ENCODE assay signal across 10 cellular contexts in the genomic region with DNA sequence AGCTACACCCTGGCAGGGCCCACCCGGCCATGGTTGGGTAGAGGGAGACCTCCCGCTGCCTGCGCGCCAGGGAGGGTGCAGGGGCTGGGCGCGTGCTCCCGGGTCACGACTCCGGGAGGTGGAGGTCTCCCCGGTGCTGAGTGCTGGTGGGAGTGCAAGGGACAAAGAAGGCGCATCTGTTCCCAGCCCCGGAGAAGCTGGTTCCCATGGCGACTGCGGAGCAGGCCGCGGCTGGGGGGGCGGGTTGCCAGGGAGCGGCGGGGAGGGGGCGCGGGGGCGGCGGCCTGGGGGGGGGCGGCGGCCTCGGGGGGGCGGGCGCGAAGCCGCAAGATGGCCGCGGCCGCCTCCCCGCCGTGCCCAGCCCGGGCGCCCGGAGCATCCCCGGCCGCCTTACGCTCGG. TPM values are rescaled to one million over a fixed set of nuclear protein-coding genes. Genes with fewer than 3 reads are reported as not detected.
DNase-seq lines count a peak whose midpoint lies in the region; ATAC-seq and TF ChIP-seq lines count a peak whose summit lies in the region.
"Had no signal": no experiment of that assay in that cellular context is flagged by ENCODE, and none has a peak within 500 bp of the region (broad histone marks: within the 10 kb centered on the region; RNA-seq: fewer than 3 reads in every experiment).

No MANE protein-coding gene starts in this region.

- no peaks in the 10 kb centered on the region for H3K36me3 Mint-ChIP-seq in activated naive CD4-positive, alpha-beta T cell treated with anti-CD3 and anti-CD28 coated beads for 36 hours (ENCODE audit: low read depth)
- H3K36me3 Mint-ChIP-seq in activated naive CD8-positive, alpha-beta T cell treated with anti-CD3 and anti-CD28 coated beads, Interleukin-2, amount 10 ng/mL, durations not matched to agents 7 days and 5 days, result no peaks in the 10 kb centered on the region

- H3K9me3 Mint-ChIP-seq in activated naive CD4-positive, alpha-beta T cell treated with anti-CD3 and anti-CD28 coated beads for 36 hours, result no peaks in the 10 kb centered on the region
- no peaks in the 10 kb centered on the region for H3K9me3 Mint-ChIP-seq in activated naive CD8-positive, alpha-beta T cell treated with anti-CD3 and anti-CD28 coated beads, Interleukin-2, amount 10 ng/mL, durations not matched to agents 7 days and 5 days

- CTCF ChIA-PET in activated naive CD4-positive, alpha-beta T cell treated with anti-CD3 and anti-CD28 coated beads for 36 hours (lab: Charles Lee), result no interaction called here

- H3K36me3 ChIP-seq in iPS-15b (ENCODE audit: control insufficient read depth, insufficient read depth, low read length), result peaks cover 34% of the 10 kb centered on the region
- H3K36me3 ChIP-seq in thymus (ENCODE audit: control insufficient read depth, insufficient read depth), result no peaks in the 10 kb centered on the region
- H3K36me3 ChIP-seq: neutrophil had no signal

- intact Hi-C loops in activated naive CD4-positive, alpha-beta T cell treated with anti-CD3 and anti-CD28 coated beads for 36 hours (cut with micrococcal nuclease), result no loop called here

- H3K27ac Mint-ChIP-seq in activated naive CD4-positive, alpha-beta T cell treated with anti-CD3 and anti-CD28 coated beads for 36 hours, result no peak overlapping the region
- no peak overlapping the region for H3K27ac Mint-ChIP-seq in activated naive CD8-positive, alpha-beta T cell treated with anti-CD3 and anti-CD28 coated beads, Interleukin-2, amount 10 ng/mL, durations not matched to agents 7 days and 5 days

- H3K4me3 ChIP-seq in iPS-15b (ENCODE audit: low read depth, low read length), result peak overlapping the region; percentile 68
- H3K4me3 ChIP-seq in thymus (ENCODE audit: low read length), result peak overlapping the region; percentile 53

- no peak for DNase-seq in activated naive CD4-positive, alpha-beta T cell treated with anti-CD3 and anti-CD28 coated beads for 36 hours
- DNase-seq in activated naive CD4-positive, alpha-beta T cell treated with Interleukin-2 at 50 U/mL for 16 hours, result no peak
- no peak for DNase-seq in activated naive CD8-positive, alpha-beta T cell treated with anti-CD3 and anti-CD28 coated beads, Interleukin-2, amount 10 ng/mL, durations not matched to agents 7 days and 5 days
- no peak for DNase-seq in NCI-H1048 (lab: John Stamatoyannopoulos, UW)
- DNase-seq: central memory CD4-positive, alpha-beta T cell had no signal

- H3K4me1 ChIP-seq in iPS-15b (ENCODE audit: control insufficient read depth, insufficient read depth, low read length), result no peaks in the 10 kb centered on the region
- peaks cover 17% of the 10 kb centered on the region for H3K4me1 ChIP-seq in thymus (ENCODE audit: control insufficient read depth, insufficient read depth, low read length)

- WGBS in thymus, result 20% methylated on average over 42 of the region's 42 CpGs

- peak overlapping the region; percentile 24 for H3K9ac ChIP-seq in iPS-15b (ENCODE audit: low read depth, low read length)

- POLR2A ChIA-PET in activated naive CD8-positive, alpha-beta T cell treated with anti-CD3 and anti-CD28 coated beads, Interleukin-2, amount 10 ng/mL, durations not matched to agents 7 days and 5 days (lab: Charles Lee), result interaction anchor here (1.0 to 1.6 kb wide), 2 partner anchors 22 to 33 kb away, joined by 3 read pairs; no protein-coding TSS in a partner anchor

- ATAC-seq in activated naive CD8-positive, alpha-beta T cell treated with anti-CD3 and anti-CD28 coated beads, Interleukin-2, amount 10 ng/mL, durations not matched to agents 7 days and 5 days (ENCODE audit: low read depth), result no peak
- ATAC-seq in GM21529 (IDR thresholded peaks at IDR 0.05; ENCODE audit: unreplicated experiment) (no peak), GM18505 (IDR thresholded peaks at IDR 0.05; ENCODE audit: unreplicated experiment) (no peak)

- H3K27me3 Mint-ChIP-seq in activated naive CD4-positive, alpha-beta T cell treated with anti-CD3 and anti-CD28 coated beads for 36 hours (ENCODE audit: low read depth), result peaks cover 10% of the 10 kb centered on the region
- H3K27me3 Mint-ChIP-seq in activated naive CD8-positive, alpha-beta T cell treated with anti-CD3 and anti-CD28 coated beads, Interleukin-2, amount 10 ng/mL, durations not matched to agents 7 days and 5 days, result peaks cover 18% of the 10 kb centered on the region

- no peak overlapping the region for H3K27ac ChIP-seq in thymus (ENCODE audit: low read depth)
- H3K27ac ChIP-seq: neutrophil had no signal

- no peaks in the 10 kb centered on the region for H3K9me3 ChIP-seq in iPS-15b (ENCODE audit: control insufficient read depth, insufficient read depth, low read length)
- no peaks in the 10 kb centered on the region for H3K9me3 ChIP-seq in thymus (ENCODE audit: control insufficient read depth)
- H3K9me3 ChIP-seq: neutrophil had no signal

- TF ChIP-seq POLR2A in GM18505 (IDR thresholded peaks at IDR 0.05; ENCODE audit: borderline replicate concordance, extremely low read depth, insufficient read depth, insufficient read length), result no peak

- H3K27me3 ChIP-seq in iPS-15b (ENCODE audit: control insufficient read depth, insufficient read depth, low read length), result no peaks in the 10 kb centered on the region
- peaks cover 52% of the 10 kb centered on the region for H3K27me3 ChIP-seq in thymus (ENCODE audit: control insufficient read depth, insufficient read depth)

- peak overlapping the region; percentile 24 for H3K4me3 Mint-ChIP-seq in activated naive CD4-positive, alpha-beta T cell treated with anti-CD3 and anti-CD28 coated beads for 36 hours
- H3K4me3 Mint-ChIP-seq in activated naive CD8-positive, alpha-beta T cell treated with anti-CD3 and anti-CD28 coated beads, Interleukin-2, amount 10 ng/mL, durations not matched to agents 7 days and 5 days, result peak overlapping the region; percentile 54

- peaks cover 19% of the 10 kb centered on the region for H3K4me1 Mint-ChIP-seq in activated naive CD4-positive, alpha-beta T cell treated with anti-CD3 and anti-CD28 coated beads for 36 hours (ENCODE audit: low read depth)
- H3K4me1 Mint-ChIP-seq in activated naive CD8-positive, alpha-beta T cell treated with anti-CD3 and anti-CD28 coated beads, Interleukin-2, amount 10 ng/mL, durations not matched to agents 7 days and 5 days, result peaks cover 15% of the 10 kb centered on the region

RNA-seq across cellular contexts. Expression of a gene that starts 1.2 kb away (rescaled TPM):
- total RNA-seq in activated naive CD4-positive, alpha-beta T cell treated with anti-CD3 and anti-CD28 coated beads for 36 hours, result 1 to 10 TPM in 1 of 2 experiments, under 1 TPM in 1; 0.77 to 1.1 TPM
- under 1 TPM; 0.14 to 0.17 TPM for total RNA-seq in activated naive CD8-positive, alpha-beta T cell treated with anti-CD3 and anti-CD28 coated beads, Interleukin-2, amount 10 ng/mL, durations not matched to agents 7 days and 5 days
- 0.37 TPM for polyA plus RNA-seq in thymus

RNA-seq across cellular contexts. Expression of a gene that starts 5.0 kb away (rescaled TPM):
- total RNA-seq in activated naive CD4-positive, alpha-beta T cell treated with anti-CD3 and anti-CD28 coated beads for 36 hours, result 100 to 1,000 TPM; 153 TPM
- total RNA-seq in activated naive CD8-positive, alpha-beta T cell treated with anti-CD3 and anti-CD28 coated beads, Interleukin-2, amount 10 ng/mL, durations not matched to agents 7 days and 5 days, result 100 to 1,000 TPM; 157 to 161 TPM
- polyA plus RNA-seq in thymus, result 150 TPM

RNA-seq across cellular contexts. Expression of a gene that starts 11.8 kb away (rescaled TPM):
- total RNA-seq in activated naive CD4-positive, alpha-beta T cell treated with anti-CD3 and anti-CD28 coated beads for 36 hours, result 10 to 100 TPM; 50.1 to 52.9 TPM
- 10 to 100 TPM; 75.2 to 80.7 TPM for total RNA-seq in activated naive CD8-positive, alpha-beta T cell treated with anti-CD3 and anti-CD28 coated beads, Interleukin-2, amount 10 ng/mL, durations not matched to agents 7 days and 5 days
- 55.1 TPM for polyA plus RNA-seq in thymus

RNA-seq across cellular contexts. Expression of a gene that starts 31.0 kb away (rescaled TPM):
- total RNA-seq in activated naive CD4-positive, alpha-beta T cell treated with anti-CD3 and anti-CD28 coated beads for 36 hours, result 10 to 100 TPM; 65.1 to 66.1 TPM
- 10 to 100 TPM; 87.1 to 87.2 TPM for total RNA-seq in activated naive CD8-positive, alpha-beta T cell treated with anti-CD3 and anti-CD28 coated beads, Interleukin-2, amount 10 ng/mL, durations not matched to agents 7 days and 5 days
- polyA plus RNA-seq in thymus, result 60.2 TPM

RNA-seq across cellular contexts. Expression of a gene that starts 32.6 kb away (rescaled TPM):
- total RNA-seq in activated naive CD4-positive, alpha-beta T cell treated with anti-CD3 and anti-CD28 coated beads for 36 hours, result 100 to 1,000 TPM; 167 to 183 TPM
- total RNA-seq in activated naive CD8-positive, alpha-beta T cell treated with anti-CD3 and anti-CD28 coated beads, Interleukin-2, amount 10 ng/mL, durations not matched to agents 7 days and 5 days, result 100 to 1,000 TPM; 327 to 342 TPM
- polyA plus RNA-seq in thymus, result 693 TPM
